18 cellular contexts compared by ENCODE assay signal in the genomic region with DNA sequence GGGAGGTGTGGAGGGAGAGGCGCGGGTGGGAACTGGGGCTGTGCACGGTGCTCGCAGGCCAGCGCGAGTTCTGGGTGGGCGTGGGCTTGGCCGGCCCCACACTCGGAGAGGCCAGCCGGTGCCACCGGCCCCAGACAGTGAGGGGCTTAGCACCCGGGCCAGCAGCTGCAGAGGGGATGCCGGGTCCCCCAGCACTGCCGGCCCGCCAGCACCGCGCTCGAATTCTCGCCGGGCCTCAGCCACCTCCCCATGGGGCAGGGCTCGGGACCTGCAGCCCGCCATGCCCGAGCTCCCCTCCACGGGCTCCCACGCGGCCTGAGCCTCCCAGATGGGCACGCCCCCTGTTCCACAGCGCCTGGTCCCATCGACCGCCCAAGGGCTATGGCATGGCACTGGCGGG.
DNase-seq lines count a peak whose midpoint lies in the region; ATAC-seq and TF ChIP-seq lines count a peak whose summit lies in the region.
"Had no signal": no experiment of that assay in that cellular context is flagged by ENCODE, and none has a peak within 500 bp of the region (broad histone marks: within the 10 kb centered on the region; RNA-seq: fewer than 3 reads in every experiment).

No MANE protein-coding gene starts in this region.

- H3K9me3 Mint-ChIP-seq in activated CD4-positive, alpha-beta T cell treated with anti-CD3 and anti-CD28 coated beads, Interleukin-2, amount 10 ng/mL, durations not matched to agents 24 days and 14 days: peaks cover 24% of the 10 kb centered on the region
- peaks cover 29 to 38% of the 10 kb centered on the region in 2 donors for H3K9me3 Mint-ChIP-seq in stimulated activated naive CD8-positive, alpha-beta T cell treated with anti-CD3 and anti-CD28 coated beads, Interleukin-15, amount 100 ng/mL, for 72 hours

- ATAC-seq in stimulated activated naive CD8-positive, alpha-beta T cell treated with anti-CD3 and anti-CD28 coated beads, Interleukin-15, amount 100 ng/mL, for 72 hours: peak; percentile 48
- ATAC-seq in stimulated activated naive CD8-positive, alpha-beta T cell treated with anti-CD3 and anti-CD28 coated beads, Interleukin-15, Interleukin-2, amounts not matched to agents 100 U/mL and 50 U/mL, for 24 hours: no peak
- peak; percentile 17 for ATAC-seq in upper lobe of right lung
- ATAC-seq: A549; CD8-positive, alpha-beta T cell had no signal

- no peaks in the 10 kb centered on the region for H3K36me3 ChIP-seq in upper lobe of right lung

- no peaks in the 10 kb centered on the region for H3K4me1 ChIP-seq in upper lobe of right lung
- H3K4me1 ChIP-seq: A549; BLaER1 treated with 17β-estradiol and CSF1 and Interleukin-3, amounts not matched to agents 10 nM and 100 nM; Caco-2 had no signal

- peaks cover 20% of the 10 kb centered on the region for H3K9me3 ChIP-seq in upper lobe of right lung

- no peak overlapping the region for H3K27ac Mint-ChIP-seq in activated CD4-positive, alpha-beta T cell treated with anti-CD3 and anti-CD28 coated beads, Interleukin-2, amount 10 ng/mL, durations not matched to agents 24 days and 14 days
- H3K27ac Mint-ChIP-seq in stimulated activated naive CD8-positive, alpha-beta T cell treated with anti-CD3 and anti-CD28 coated beads, Interleukin-15, amount 100 ng/mL, for 72 hours: no peak overlapping the region
- H3K27ac Mint-ChIP-seq: B cell; CD4-positive, alpha-beta T cell; CD8-positive, alpha-beta T cell had no signal

- no peaks in the 10 kb centered on the region for H3K4me1 Mint-ChIP-seq in activated CD4-positive, alpha-beta T cell treated with anti-CD3 and anti-CD28 coated beads, Interleukin-2, amount 10 ng/mL, durations not matched to agents 24 days and 14 days
- peaks cover 5% of the 10 kb centered on the region for H3K4me1 Mint-ChIP-seq in stimulated activated naive CD8-positive, alpha-beta T cell treated with anti-CD3 and anti-CD28 coated beads, Interleukin-15, amount 100 ng/mL, for 72 hours
- H3K4me1 Mint-ChIP-seq: B cell had no signal

- peak; percentile 23 for DNase-seq in activated CD4-positive, alpha-beta T cell treated with anti-CD3 and anti-CD28 coated beads, Interleukin-2, amount 10 ng/mL, durations not matched to agents 24 days and 14 days
- no peak for DNase-seq in activated CD4-positive, alpha-beta T cell treated with anti-CD3 and anti-CD28 coated beads, Interleukin-2, amount 50 U/mL, for 48 hours
- DNase-seq in stimulated activated naive CD8-positive, alpha-beta T cell treated with anti-CD3 and anti-CD28 coated beads, Interleukin-15, amount 100 ng/mL, for 72 hours: no peak
- DNase-seq in stimulated activated naive CD8-positive, alpha-beta T cell treated with anti-CD3 and anti-CD28 coated beads, Interleukin-15, Interleukin-2, amounts not matched to agents 100 U/mL and 50 U/mL, for 24 hours: no peak
- DNase-seq in upper lobe of right lung: no peak
- DNase-seq in cardiac septum (ENCODE audit: low spot score): no peak
- DNase-seq: AML-193; Caco-2; Calu3; CD4-positive, alpha-beta T cell; CD8-positive, alpha-beta T cell; DMS79 treated with DMSO at 0.1 percent for 48 hours; GF-D8 had no signal

- no peak overlapping the region for H3K27ac ChIP-seq in upper lobe of right lung
- H3K27ac ChIP-seq: 22Rv1; A549; BLaER1 treated with 17β-estradiol and CSF1 and Interleukin-3, amounts not matched to agents 10 nM and 100 nM; C4-2B had no signal

- no peaks in the 10 kb centered on the region for H3K27me3 ChIP-seq in upper lobe of right lung
- H3K27me3 ChIP-seq: BLaER1 treated with 17β-estradiol and CSF1 and Interleukin-3, amounts not matched to agents 10 nM and 100 nM had no signal

- peaks cover 3% of the 10 kb centered on the region for H3K36me3 Mint-ChIP-seq in activated CD4-positive, alpha-beta T cell treated with anti-CD3 and anti-CD28 coated beads, Interleukin-2, amount 10 ng/mL, durations not matched to agents 24 days and 14 days (ENCODE audit: low read depth)

- no peaks in the 10 kb centered on the region for H3K27me3 Mint-ChIP-seq in activated CD4-positive, alpha-beta T cell treated with anti-CD3 and anti-CD28 coated beads, Interleukin-2, amount 10 ng/mL, durations not matched to agents 24 days and 14 days
- H3K27me3 Mint-ChIP-seq in stimulated activated naive CD8-positive, alpha-beta T cell treated with anti-CD3 and anti-CD28 coated beads, Interleukin-15, amount 100 ng/mL, for 72 hours: no peaks in the 10 kb centered on the region
- H3K27me3 Mint-ChIP-seq: CD4-positive, alpha-beta T cell had no signal

- no peak overlapping the region for H3K4me3 Mint-ChIP-seq in activated CD4-positive, alpha-beta T cell treated with anti-CD3 and anti-CD28 coated beads, Interleukin-2, amount 10 ng/mL, durations not matched to agents 24 days and 14 days
- H3K4me3 Mint-ChIP-seq in stimulated activated naive CD8-positive, alpha-beta T cell treated with anti-CD3 and anti-CD28 coated beads, Interleukin-15, amount 100 ng/mL, for 72 hours: no peak overlapping the region
- H3K4me3 Mint-ChIP-seq: B cell; CD4-positive, alpha-beta T cell; CD8-positive, alpha-beta T cell had no signal

- TF ChIP-seq CTCF in upper lobe of right lung (IDR thresholded peaks at IDR 0.05): no peak

- H3K4me3 ChIP-seq in upper lobe of right lung: no peak overlapping the region
- H3K4me3 ChIP-seq: A549; BLaER1 treated with 17β-estradiol and CSF1 and Interleukin-3, amounts not matched to agents 10 nM and 100 nM had no signal

- intact Hi-C loops in activated CD4-positive, alpha-beta T cell treated with anti-CD3 and anti-CD28 coated beads, Interleukin-2, amount 10 ng/mL, durations not matched to agents 24 days and 14 days (cut with micrococcal nuclease): no loop called here
- intact Hi-C loops in upper lobe of right lung (cut with DNase I): no loop called here
- intact Hi-C loops in cardiac septum (cut with DNase I): no loop called here
